Comparison of ENCODE assay signal across 13 cellular contexts in genomic region chr3:114409291-114409690, GRCh38.
A peak's percentile ranks its signal among the peaks of the same experiment; 100 is the strongest.
DNase-seq lines count a peak whose midpoint lies in the region; ATAC-seq and FAIRE-seq lines count a peak whose summit lies in the region.
"Had no signal": no experiment of that assay in that cellular context is flagged by ENCODE, and none has a peak within 500 bp of the region (broad histone marks: within the 10 kb centered on the region; RNA-seq: fewer than 3 reads in every experiment).

No MANE protein-coding gene starts in this region.

- no peak overlapping the region for H3K4me2 ChIP-seq in trophoblast cell (ENCODE audit: low read length)

- no peak overlapping the region for H2BK12ac ChIP-seq in trophoblast cell (ENCODE audit: low read length)

- H3K27me3 Mint-ChIP-seq in IgD-negative memory B cell: no peaks in the 10 kb centered on the region
- H3K27me3 Mint-ChIP-seq: central memory CD8-positive, alpha-beta T cell had no signal

- no peak overlapping the region for H4K91ac ChIP-seq in trophoblast cell (ENCODE audit: low read depth, low read length)

- H3K23ac ChIP-seq in trophoblast cell (ENCODE audit: low read length): no peak overlapping the region

- H3K9ac ChIP-seq in trophoblast cell (ENCODE audit: low read length): no peak overlapping the region

- peak overlapping the region; percentile 26 for H2AK5ac ChIP-seq in trophoblast cell (ENCODE audit: low read length)

- H3K4ac ChIP-seq in trophoblast cell (ENCODE audit: low read depth, low read length): no peak overlapping the region

- H3K36me3 ChIP-seq in trophoblast cell (ENCODE audit: control insufficient read depth in 1 of 2, insufficient read depth in 2 of 2, low read length in 2 of 2): no peaks in the 10 kb centered on the region

- H3K79me1 ChIP-seq in trophoblast cell (ENCODE audit: low read length): peaks cover 3% of the 10 kb centered on the region

- H3K36me3 Mint-ChIP-seq in IgD-negative memory B cell: peaks cover 2% of the 10 kb centered on the region
- H3K36me3 Mint-ChIP-seq: CD8-positive, alpha-beta T cell had no signal

- H3K79me2 ChIP-seq in trophoblast cell (ENCODE audit: control insufficient read depth, insufficient read depth, low read length, poor library complexity): no peaks in the 10 kb centered on the region

- H3K4me3 Mint-ChIP-seq in IgD-negative memory B cell: no peak overlapping the region
- H3K4me3 Mint-ChIP-seq: activated CD4-positive, alpha-beta memory T cell treated with anti-CD3 and anti-CD28 coated beads, Interleukin-2, amount 10 ng/mL, durations not matched to agents 7 days and 5 days; CD8-positive, alpha-beta T cell; central memory CD8-positive, alpha-beta T cell had no signal

- no peak overlapping the region for H3K14ac ChIP-seq in trophoblast cell (ENCODE audit: low read length)

- H3K4me1 ChIP-seq in trophoblast cell (ENCODE audit: control insufficient read depth in 1 of 2, insufficient read depth in 2 of 2, low read length in 2 of 2): peaks cover 7 to 10% of the 10 kb centered on the region in 2 experiments

- no peak overlapping the region for H2BK120ac ChIP-seq in trophoblast cell (ENCODE audit: insufficient read depth, low read length, poor library complexity)

- no peaks in the 10 kb centered on the region for H3K9me3 ChIP-seq in trophoblast cell (ENCODE audit: insufficient read depth, low read depth, low read length)

- H3K4me3 ChIP-seq in trophoblast cell (ENCODE audit: low read depth, low read length): no peak overlapping the region

- FAIRE-seq in HTR-8/SVneo (lab: Jason Lieb, UNC): no peak

- H3K4me1 Mint-ChIP-seq in IgD-negative memory B cell: peaks cover 31 to 48% (median 48%) of the 10 kb centered on the region in 3 donors

- H2AFZ ChIP-seq in trophoblast cell (ENCODE audit: insufficient read depth, low read length, poor library complexity): no peak overlapping the region

- H3K18ac ChIP-seq in trophoblast cell (ENCODE audit: low read length): no peak overlapping the region

- DNase-seq in NCI-H2029 (lab: John Stamatoyannopoulos, UW): peak; percentile 51
- no peak for DNase-seq in trophoblast cell
- DNase-seq in HTR-8/SVneo (ENCODE audit: insufficient read length, low spot score): no peak
- DNase-seq in NCI-H1694 treated with DMSO at 0.1 percent for 48 hours (lab: John Stamatoyannopoulos, UW): no peak
- DNase-seq in ureter (ENCODE audit: low spot score): no peak
- DNase-seq: activated CD4-positive, alpha-beta memory T cell treated with anti-CD3 and anti-CD28 coated beads, Interleukin-2, amount 10 ng/mL, durations not matched to agents 7 days and 5 days; activated naive CD4-positive, alpha-beta T cell; CD8-positive, alpha-beta T cell; NCI-H1930 had no signal

- H4K8ac ChIP-seq in trophoblast cell (ENCODE audit: low read depth, low read length): no peak overlapping the region

- H3K27me3 ChIP-seq in trophoblast cell (ENCODE audit: insufficient read depth, low read length): no peaks in the 10 kb centered on the region

- no CpG with 5 or more reads among the region's 7 CpGs for WGBS in trophoblast cell (ENCODE audit: extremely low coverage, insufficient coverage, insufficient read length)

- H3K9me3 Mint-ChIP-seq in IgD-negative memory B cell: no peaks in the 10 kb centered on the region
- H3K9me3 Mint-ChIP-seq: activated CD4-positive, alpha-beta memory T cell treated with anti-CD3 and anti-CD28 coated beads, Interleukin-2, amount 10 ng/mL, durations not matched to agents 7 days and 5 days; CD8-positive, alpha-beta T cell; central memory CD8-positive, alpha-beta T cell had no signal

- no peak overlapping the region for H2BK5ac ChIP-seq in trophoblast cell (ENCODE audit: low read depth, low read length, poor library complexity)

- no peak for ATAC-seq in GM21367 (IDR thresholded peaks at IDR 0.05; ENCODE audit: unreplicated experiment)
- ATAC-seq: CD8-positive, alpha-beta T cell had no signal

- H3K27ac ChIP-seq in cingulate gyrus (ENCODE audit: low read depth, low read length): peak overlapping the region; percentile 4
- no peak overlapping the region for H3K27ac ChIP-seq in trophoblast cell (ENCODE audit: low read depth, low read length)

- peak overlapping the region in 2 of 3 donors; percentile 50 for H3K27ac Mint-ChIP-seq in IgD-negative memory B cell
- H3K27ac Mint-ChIP-seq: activated CD4-positive, alpha-beta memory T cell treated with anti-CD3 and anti-CD28 coated beads, Interleukin-2, amount 10 ng/mL, durations not matched to agents 7 days and 5 days; CD8-positive, alpha-beta T cell had no signal

- no peak overlapping the region for H4K12ac ChIP-seq in trophoblast cell (ENCODE audit: low read depth, low read length)
